Comparison of ENCODE assay signal across 8 cellular contexts in the genomic region with DNA sequence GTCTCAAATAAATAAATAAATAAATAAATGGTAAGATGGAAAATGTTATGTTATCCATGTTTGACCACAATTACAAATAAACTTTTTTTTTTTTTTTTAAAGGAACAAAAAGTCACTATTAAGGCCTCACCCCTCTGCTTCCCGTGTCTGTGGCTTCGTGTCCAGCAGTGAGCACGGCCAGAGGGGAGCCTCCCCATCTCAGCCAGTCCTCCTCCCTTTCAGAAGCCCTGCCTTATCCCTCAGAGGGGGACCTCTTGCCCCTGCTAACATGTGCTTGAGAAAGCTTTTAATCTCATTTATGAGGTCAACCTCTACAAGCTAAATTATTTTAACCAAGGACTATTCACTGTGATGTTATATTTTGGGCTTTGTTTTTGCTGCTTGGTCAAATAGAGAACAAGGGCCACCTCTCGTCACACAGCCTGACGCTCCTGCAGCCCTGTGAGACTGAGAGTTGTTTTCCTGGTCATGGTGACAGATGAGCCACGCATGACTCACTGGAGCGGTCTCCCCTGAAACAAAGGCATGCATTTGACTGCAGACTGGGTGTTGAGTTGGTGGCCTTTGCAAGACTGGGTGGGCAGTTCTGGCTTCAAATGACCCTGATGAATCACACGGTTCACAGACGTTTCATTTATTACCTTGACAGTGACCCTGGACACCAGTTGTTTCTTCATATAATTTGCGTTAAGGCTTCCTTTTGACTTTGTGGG.
DNase-seq lines count a peak whose midpoint lies in the region; ATAC-seq and TF ChIP-seq lines count a peak whose summit lies in the region.

No MANE protein-coding gene starts in this region.

- no peak for TF ChIP-seq CTCF in fibroblast of the aortic adventitia (IDR thresholded peaks at IDR 0.05; ENCODE audit: insufficient read depth, low read length)

- no peaks in the 10 kb centered on the region for H3K9me3 Mint-ChIP-seq in activated CD4-positive, alpha-beta T cell treated with anti-CD3 and anti-CD28 coated beads for 36 hours (ENCODE audit: low read depth)
- no peaks in the 10 kb centered on the region for H3K9me3 Mint-ChIP-seq in T-helper 2 cell treated with Interferon-gamma antibody and Interleukin-4, amounts not matched to agents 5 μg/mL and 100 μg/mL, for 36 hours

- intact Hi-C loops in activated CD4-positive, alpha-beta T cell treated with anti-CD3 and anti-CD28 coated beads for 36 hours (cut with DNase I, micrococcal nuclease), result no loop called here

- peaks cover 17% of the 10 kb centered on the region for H3K36me3 Mint-ChIP-seq in activated CD4-positive, alpha-beta T cell treated with anti-CD3 and anti-CD28 coated beads for 36 hours (ENCODE audit: low read depth)
- peaks cover 5% of the 10 kb centered on the region for H3K36me3 Mint-ChIP-seq in T-helper 2 cell treated with Interferon-gamma antibody and Interleukin-4, amounts not matched to agents 5 μg/mL and 100 μg/mL, for 36 hours (ENCODE audit: low read depth)

- H3K27ac Mint-ChIP-seq in activated CD4-positive, alpha-beta T cell treated with anti-CD3 and anti-CD28 coated beads for 36 hours, result peak overlapping the region; percentile 76
- H3K27ac Mint-ChIP-seq in T-helper 2 cell treated with Interferon-gamma antibody and Interleukin-4, amounts not matched to agents 5 μg/mL and 100 μg/mL, for 36 hours, result peak overlapping the region; percentile 29

- ATAC-seq in activated CD4-positive, alpha-beta T cell treated with anti-CD3 and anti-CD28 coated beads for 36 hours, result peak; percentile 94

- peak; percentile 82 for DNase-seq in activated CD4-positive, alpha-beta T cell treated with anti-CD3 and anti-CD28 coated beads for 36 hours
- DNase-seq in activated CD4-positive, alpha-beta T cell treated with anti-CD3 and anti-CD28 coated beads, Interleukin-2, amount 50 U/mL, for 1 hour, result no peak
- peak; percentile 85 for DNase-seq in T-helper 2 cell treated with Interferon-gamma antibody and Interleukin-4, amounts not matched to agents 5 μg/mL and 100 μg/mL, for 36 hours (ENCODE audit: low spot score)
- DNase-seq in fibroblast of the aortic adventitia (ENCODE audit: low read depth) (peak; percentile 40), NCI-H748 treated with DMSO at 0.1 percent for 48 hours (lab: John Stamatoyannopoulos, UW) (no peak), NCI-H1694 treated with DMSO at 0.1 percent for 48 hours (lab: John Stamatoyannopoulos, UW) (no peak)
- DNase-seq in stimulated activated CD8-positive, alpha-beta memory T cell treated with anti-CD3 and anti-CD28 coated beads, Interleukin-4, amount 100 ng/mL, for 4 hours (ENCODE audit: low read depth in 2 of 2, low spot score in 1 of 2), result peak; percentile 9 to 10
- no peak for DNase-seq in effector CD8-positive, alpha-beta T cell (lab: John Stamatoyannopoulos, UW)

- POLR2A ChIA-PET in activated CD4-positive, alpha-beta T cell treated with anti-CD3 and anti-CD28 coated beads for 36 hours (lab: Charles Lee), result no interaction called here

- CTCF ChIA-PET in activated CD4-positive, alpha-beta T cell treated with anti-CD3 and anti-CD28 coated beads for 36 hours (lab: Charles Lee), result interaction anchor here (1.0 to 1.9 kb wide), 2 partner anchors 31 to 180 kb away, joined by 3 to 5 read pairs; no protein-coding TSS in a partner anchor

- peaks cover 33% of the 10 kb centered on the region for H3K4me1 Mint-ChIP-seq in activated CD4-positive, alpha-beta T cell treated with anti-CD3 and anti-CD28 coated beads for 36 hours
- peaks cover 19% of the 10 kb centered on the region for H3K4me1 Mint-ChIP-seq in T-helper 2 cell treated with Interferon-gamma antibody and Interleukin-4, amounts not matched to agents 5 μg/mL and 100 μg/mL, for 36 hours (ENCODE audit: low read depth)

- no peak overlapping the region for H3K4me3 Mint-ChIP-seq in activated CD4-positive, alpha-beta T cell treated with anti-CD3 and anti-CD28 coated beads for 36 hours
- H3K4me3 Mint-ChIP-seq in T-helper 2 cell treated with Interferon-gamma antibody and Interleukin-4, amounts not matched to agents 5 μg/mL and 100 μg/mL, for 36 hours, result no peak overlapping the region

- no peak overlapping the region for H3K4me3 ChIP-seq in fibroblast of the aortic adventitia (ENCODE audit: low read depth, low read length)

- no peaks in the 10 kb centered on the region for H3K27me3 Mint-ChIP-seq in activated CD4-positive, alpha-beta T cell treated with anti-CD3 and anti-CD28 coated beads for 36 hours
- no peaks in the 10 kb centered on the region for H3K27me3 Mint-ChIP-seq in T-helper 2 cell treated with Interferon-gamma antibody and Interleukin-4, amounts not matched to agents 5 μg/mL and 100 μg/mL, for 36 hours (ENCODE audit: low read depth)

Comparison
In these comparisons a context has a peak if more than half of its experiments do, and no peak if none do; other contexts are left out.
1. DNase-seq: peak in activated CD4-positive, alpha-beta T cell treated with anti-CD3 and anti-CD28 coated beads for 36 hours (single experiment), T-helper 2 cell treated with Interferon-gamma antibody and Interleukin-4, amounts not matched to agents 5 μg/mL and 100 μg/mL, for 36 hours (single experiment), fibroblast of the aortic adventitia (single experiment) and stimulated activated CD8-positive, alpha-beta memory T cell treated with anti-CD3 and anti-CD28 coated beads, Interleukin-4, amount 100 ng/mL, for 4 hours (2 of 2); none in activated CD4-positive, alpha-beta T cell treated with anti-CD3 and anti-CD28 coated beads, Interleukin-2, amount 50 U/mL, for 1 hour (single experiment), effector CD8-positive, alpha-beta T cell (single experiment), NCI-H748 treated with DMSO at 0.1 percent for 48 hours (single experiment) and NCI-H1694 treated with DMSO at 0.1 percent for 48 hours (single experiment).